ENCODE assay signal across 8 cellular contexts in the genomic region with DNA sequence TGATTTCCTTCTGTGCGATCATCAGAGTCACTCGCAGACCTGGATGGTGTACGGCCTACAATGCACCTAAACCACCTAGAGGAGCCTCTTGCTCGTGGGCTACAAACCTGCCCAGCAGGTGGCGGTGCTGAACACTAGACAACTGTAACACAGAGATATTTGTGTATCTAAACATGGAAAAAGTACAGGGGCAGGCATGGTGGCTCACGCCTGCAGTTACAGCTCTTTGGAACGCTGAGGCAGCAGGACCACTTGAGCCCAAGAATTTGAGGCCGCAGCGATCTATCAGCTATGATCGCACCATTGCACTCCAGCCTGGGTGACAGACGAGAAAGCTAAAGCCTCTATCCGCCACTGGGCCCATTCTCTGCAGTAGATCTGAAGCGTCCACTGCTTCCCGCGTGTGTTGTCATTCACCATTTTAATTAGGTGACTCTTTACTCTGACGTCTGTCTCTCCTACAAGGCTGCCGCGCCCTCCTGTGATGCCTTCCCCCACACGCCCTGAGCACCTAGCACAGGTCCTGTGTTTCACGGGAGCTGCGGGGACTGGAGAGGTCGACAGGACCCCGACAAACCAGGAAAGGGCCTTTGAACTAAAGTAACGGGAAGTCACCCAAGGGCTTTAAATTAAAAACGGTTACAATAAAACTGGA.
A peak's percentile ranks its signal among the peaks of the same experiment; 100 is the strongest.
DNase-seq lines count a peak whose midpoint lies in the region; ATAC-seq and TF ChIP-seq lines count a peak whose summit lies in the region.

No MANE protein-coding gene starts in this region.

- DNase-seq in AG20443 (ENCODE audit: low spot score) (peak; percentile 50), NOMO-1 (lab: John Stamatoyannopoulos, UW; ENCODE audit: unreplicated experiment in 2 of 2) (peak; percentile 39 to 50), activated T-cell treated with anti-CD3 and anti-CD28 coated beads for 4 hours (peak; percentile 78), fibroblast of gingiva (ENCODE audit: low read depth) (peak; percentile 39), nephron progenitor cell (peak; percentile 75), stromal cell of bone marrow (ENCODE audit: low read depth) (peak; percentile 41)

- ATAC-seq in GM18858 (IDR thresholded peaks at IDR 0.05; ENCODE audit: unreplicated experiment) (peak; percentile 45), HG03342 (IDR thresholded peaks at IDR 0.05; ENCODE audit: unreplicated experiment) (peak; percentile 40)

- peak; percentile 59 for TF ChIP-seq CTCF in nephron progenitor cell (IDR thresholded peaks at IDR 0.05)

- peak overlapping the region; percentile 99 for H3K27ac Mint-ChIP-seq in nephron progenitor cell

- peaks cover 29% of the 10 kb centered on the region for H3K36me3 Mint-ChIP-seq in nephron progenitor cell (ENCODE audit: low read depth)

- peaks cover 3% of the 10 kb centered on the region for H3K27me3 Mint-ChIP-seq in nephron progenitor cell (ENCODE audit: low read depth, poor library complexity)

- no peaks in the 10 kb centered on the region for H3K9me3 Mint-ChIP-seq in nephron progenitor cell

- peaks cover 45% of the 10 kb centered on the region for H3K4me1 Mint-ChIP-seq in nephron progenitor cell

- H3K4me3 Mint-ChIP-seq in nephron progenitor cell = peak overlapping the region; percentile 99

Comparison
In these comparisons a context has a peak if more than half of its experiments do, and no peak if none do; other contexts are left out.
1. Peak in every context shown above with its lines: DNase-seq and ATAC-seq.